Comparison of ENCODE assay signal across 13 cellular contexts in the genomic region with DNA sequence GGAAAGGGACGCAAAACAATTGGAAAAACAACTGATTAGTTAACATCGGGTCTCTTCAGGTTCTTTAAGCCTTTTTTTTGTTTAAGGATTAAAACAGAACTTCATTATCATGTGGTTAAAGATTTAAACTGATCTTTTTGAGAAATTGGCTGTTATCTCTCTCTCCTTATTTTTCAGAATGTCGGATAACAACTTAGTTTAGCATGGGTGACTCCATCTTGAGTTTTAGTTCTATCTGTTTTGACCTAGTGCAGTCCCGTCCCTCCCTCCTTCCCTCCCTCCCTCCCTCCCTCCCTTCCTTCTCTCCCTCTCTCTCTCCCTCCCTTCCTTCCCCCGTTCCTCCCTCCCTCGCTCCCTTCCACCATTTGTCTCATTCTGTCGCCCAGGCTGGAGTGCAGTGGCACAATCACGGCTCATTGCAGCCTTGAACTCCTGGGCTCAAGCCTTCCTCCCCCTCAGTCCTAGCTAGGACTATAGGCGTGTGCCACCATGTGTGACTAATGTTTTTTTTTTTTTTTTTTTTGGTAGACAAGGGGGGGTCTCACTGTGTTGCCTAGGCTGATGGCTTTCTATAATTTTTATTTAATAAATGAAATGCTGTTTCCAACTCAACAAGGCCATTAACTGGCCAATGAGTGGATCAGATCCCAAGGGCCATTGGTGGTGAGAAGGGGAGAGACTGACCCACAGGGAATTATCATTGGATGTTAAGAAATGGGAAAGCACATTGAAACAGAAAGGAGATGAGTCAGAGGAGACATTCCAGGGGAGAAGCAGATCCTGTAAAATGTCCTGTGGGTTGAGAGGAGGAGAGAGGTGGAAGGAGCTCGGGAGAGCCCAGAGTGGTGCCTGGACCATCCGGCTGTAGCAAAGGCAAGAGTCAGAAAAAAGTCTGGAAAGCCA. TPM values are rescaled to one million over a fixed set of nuclear protein-coding genes. Genes with fewer than 3 reads are reported as not detected.
A peak's percentile ranks its signal among the peaks of the same experiment; 100 is the strongest.
DNase-seq lines count a peak whose midpoint lies in the region; ATAC-seq and TF ChIP-seq lines count a peak whose summit lies in the region.
"Had no signal": no experiment of that assay in that cellular context is flagged by ENCODE, and none has a peak within 500 bp of the region (broad histone marks: within the 10 kb centered on the region; RNA-seq: fewer than 3 reads in every experiment).

No MANE protein-coding gene starts in this region.

- TF ChIP-seq POLR2A in adrenal gland (IDR thresholded peaks at IDR 0.05) = no peak

- DNase-seq in AG08396 (ENCODE audit: low spot score) (peak; percentile 82), GM04503 (ENCODE audit: low read depth) (peak; percentile 55), adrenal gland (peak; percentile 73 to 93 (median 87)), hepatic stellate cell (ENCODE audit: low spot score) (peak; percentile 70), left lobe of liver (ENCODE audit: low spot score) (no peak), head of caudate nucleus (no peak), dermis blood vessel endothelial cell (no peak)
- DNase-seq in activated CD4-positive, alpha-beta T cell treated with anti-CD3 and anti-CD28 coated beads, Interleukin-2, amount 50 U/mL, for 48 hours = no peak
- DNase-seq: activated CD4-positive, alpha-beta memory T cell treated with anti-CD3 and anti-CD28 coated beads, Interleukin-2, amount 10 ng/mL, durations not matched to agents 7 days and 5 days; activated effector memory CD4-positive, alpha-beta T cell treated with anti-CD3 and anti-CD28 coated beads, Interleukin-2, amount 50 U/mL, for 16 hours; effector CD4-positive, alpha-beta T cell; stimulated activated CD4-positive, alpha-beta T cell treated with anti-CD3 and anti-CD28 coated beads, Interleukin-15, amount 100 ng/mL, for 24 hours had no signal

- H3K36me3 ChIP-seq in adrenal gland (replicated peaks in 1 of 2) = no peaks in the 10 kb centered on the region

- no peaks in the 10 kb centered on the region for H3K27me3 ChIP-seq in adrenal gland

- TF ChIP-seq CTCF in adrenal gland (IDR thresholded peaks at IDR 0.05) = no peak

- ATAC-seq in left lobe of liver = no peak
- ATAC-seq: Right ventricle myocardium inferior had no signal

- peak overlapping the region; percentile 48 to 73 (median 57) for H3K27ac ChIP-seq in adrenal gland

- no peaks in the 10 kb centered on the region for H3K9me3 ChIP-seq in adrenal gland (replicated peaks in 1 of 3)

- intact Hi-C loops in adrenal gland (cut with DNase I) (loop anchor here in 1 of 2 donors (10.0 kb wide), 1 partner anchor 112 kb away; a partner anchor contains a TSS), head of caudate nucleus (cut with DNase I) (no loop called here)

- H3K4me1 ChIP-seq in adrenal gland (replicated peaks in 1 of 2) = peaks cover under 1 to 2% of the 10 kb centered on the region in 2 donors

- WGBS in adrenal gland, 4 donors = 45 to 52% (median 48%) methylated on average over 11 of the region's 11 CpGs

- no peak overlapping the region for H3K4me3 ChIP-seq in adrenal gland

RNA-seq across cellular contexts. Expression of a gene that starts 13.6 kb away (rescaled TPM):
- 10 to 100 TPM in 7 of 8 donors, 1 to 10 TPM in 1; 9.7 to 51.9 (median 27.6) TPM for total RNA-seq in adrenal gland
- 10 to 100 TPM; 17.3 to 33.5 (median 17.6) TPM for polyA plus RNA-seq in adrenal gland
- total RNA-seq in left lobe of liver = 4.8 TPM
- 23.5 and 24.3 TPM in 2 replicates for total RNA-seq in dermis blood vessel endothelial cell

RNA-seq across cellular contexts. Expression of a gene that starts 54.7 kb away (rescaled TPM):
- total RNA-seq in adrenal gland (10 to 100 TPM in 7 of 8 donors, 1 to 10 TPM in 1; 8.6 to 38.1 (median 29.2) TPM), left lobe of liver (1.3 TPM), dermis blood vessel endothelial cell (26.9 and 42.0 TPM in 2 replicates)
- 10 to 100 TPM in 2 of 3 donors, 1 to 10 TPM in 1; 3.0 to 21.6 (median 14.2) TPM for polyA plus RNA-seq in adrenal gland

Comparison
In these comparisons a context has a peak if more than half of its experiments do, and no peak if none do; other contexts are left out.
1. DNase-seq: peak in AG08396 (single experiment), GM04503 (single experiment), adrenal gland (7 of 7) and hepatic stellate cell (single experiment); none in activated CD4-positive, alpha-beta T cell treated with anti-CD3 and anti-CD28 coated beads, Interleukin-2, amount 50 U/mL, for 48 hours (0 of 2), left lobe of liver (single experiment), head of caudate nucleus (0 of 42) and dermis blood vessel endothelial cell (single experiment).